8 cellular contexts compared by ENCODE assay signal in genomic region chr6:42099340-42100028, GRCh38. TPM values are rescaled to one million over a fixed set of nuclear protein-coding genes. Genes with fewer than 3 reads are reported as not detected.
DNase-seq lines count a peak whose midpoint lies in the region; ATAC-seq, FAIRE-seq and TF ChIP-seq lines count a peak whose summit lies in the region.

No MANE protein-coding gene starts in this region.

- no peaks in the 10 kb centered on the region for H3K9me3 ChIP-seq in BE2C
- H3K9me3 ChIP-seq in HAP-1: no peaks in the 10 kb centered on the region

- H3K27me3 ChIP-seq in brain microvascular endothelial cell (replicated peaks): no peaks in the 10 kb centered on the region
- no peaks in the 10 kb centered on the region for H3K27me3 ChIP-seq in BE2C
- H3K27me3 ChIP-seq in HAP-1 (ENCODE audit: low read depth): no peaks in the 10 kb centered on the region

- ATAC-seq in GM19452 (IDR thresholded peaks at IDR 0.05; ENCODE audit: unreplicated experiment): no peak

- no peaks in the 10 kb centered on the region for H3K36me3 ChIP-seq in brain microvascular endothelial cell (replicated peaks)
- no peaks in the 10 kb centered on the region for H3K36me3 ChIP-seq in BE2C
- no peaks in the 10 kb centered on the region; the same call in 1 of the 2 replicates for H3K36me3 ChIP-seq in HAP-1 (replicated peaks)

- in situ Hi-C loops in ACHN (cut with HindIII; ENCODE audit: low pct_ligation_motif_present, low pct_unique_long_range_greater_than_20kb, low sequenced_read_pairs) (no loop called here), brain microvascular endothelial cell (cut with HindIII; ENCODE audit: low pct_ligation_motif_present, low sequenced_read_pairs) (no loop called here), HAP-1 (cut with MboI; ENCODE audit: low sequenced_read_pairs) (loop anchor here (25.0 kb wide), 2 partner anchors 438 to 788 kb away; partner anchors contain the start of gene RPL7L1)

- FAIRE-seq in HTR-8/SVneo (lab: Jason Lieb, UNC): no peak

- H3K4me1 ChIP-seq in BE2C: no peaks in the 10 kb centered on the region
- H3K4me1 ChIP-seq in HAP-1: peaks cover 7% of the 10 kb centered on the region

- H3K27ac Mint-ChIP-seq in nephron (peak overlapping the region; percentile 20 to 44 (median 40)), endothelial cell (ENCODE audit: unreplicated experiment) (no peak overlapping the region)

- TF ChIP-seq CTCF in brain microvascular endothelial cell (IDR thresholded peaks at IDR 0.05; ENCODE audit: low read depth, low read length, missing control alignments) (no peak), nephron (IDR thresholded peaks at IDR 0.05; ENCODE audit: unreplicated experiment in 3 of 3) (no peak), endothelial cell (IDR thresholded peaks at IDR 0.05; ENCODE audit: unreplicated experiment) (no peak), BE2C (IDR thresholded peaks at IDR 0.05; ENCODE audit: low read depth, low read length) (no peak)

- peak overlapping the region; percentile 79 for H3K27ac ChIP-seq in brain microvascular endothelial cell

- peak; percentile 38 for DNase-seq in ACHN
- DNase-seq in HTR-8/SVneo (ENCODE audit: insufficient read length, low spot score): peak; percentile 55
- peak; percentile 53 for DNase-seq in brain microvascular endothelial cell
- no peak for DNase-seq in endothelial cell (ENCODE audit: low spot score)
- no peak for DNase-seq in BE2C
- no peak for DNase-seq in HAP-1 (ENCODE audit: low spot score in 2 of 2)

- no peak overlapping the region for H3K4me3 Mint-ChIP-seq in nephron
- no peak overlapping the region for H3K4me3 Mint-ChIP-seq in endothelial cell (ENCODE audit: unreplicated experiment)

- H3K4me1 Mint-ChIP-seq in nephron (peaks cover 12% of the 10 kb centered on the region), endothelial cell (ENCODE audit: unreplicated experiment) (peaks cover 7% of the 10 kb centered on the region)

- H3K4me3 ChIP-seq in brain microvascular endothelial cell (ENCODE audit: low read depth, low read length) (no peak overlapping the region), BE2C (ENCODE audit: low read depth, low read length) (no peak overlapping the region), HAP-1 (no peak overlapping the region)

- no peaks in the 10 kb centered on the region for H3K36me3 Mint-ChIP-seq in nephron (ENCODE audit: low read depth)
- H3K36me3 Mint-ChIP-seq in endothelial cell (ENCODE audit: low read depth, unreplicated experiment): no peaks in the 10 kb centered on the region

- H3K9me3 Mint-ChIP-seq in nephron: no peaks in the 10 kb centered on the region
- H3K9me3 Mint-ChIP-seq in endothelial cell (ENCODE audit: unreplicated experiment): no peaks in the 10 kb centered on the region

- peaks cover 13% of the 10 kb centered on the region for H3K27me3 Mint-ChIP-seq in nephron (ENCODE audit: low read depth)
- H3K27me3 Mint-ChIP-seq in endothelial cell (ENCODE audit: unreplicated experiment): peaks cover 5% of the 10 kb centered on the region

RNA-seq across cellular contexts. Expression of gene C6orf132, which starts 42.9 kb away (rescaled TPM):
- total RNA-seq in endothelial cell (ENCODE audit: unreplicated experiment): 0.87 TPM
- polyA plus RNA-seq in BE2C (2012; ENCODE audit: insufficient read depth, insufficient read length, low read depth): 1.8 TPM

RNA-seq across cellular contexts. Expression of gene TAF8, which starts 49.2 kb away (rescaled TPM):
- total RNA-seq in endothelial cell (ENCODE audit: unreplicated experiment): 21.9 TPM
- polyA plus RNA-seq in BE2C (2012; ENCODE audit: insufficient read depth, insufficient read length, low read depth): 30.5 TPM

Comparison
In these comparisons a context has a peak if more than half of its experiments do, and no peak if none do; other contexts are left out.
1. DNase-seq: peak in ACHN (single experiment), HTR-8/SVneo (single experiment) and brain microvascular endothelial cell (single experiment); none in endothelial cell (single experiment), BE2C (single experiment) and HAP-1 (0 of 2).